In genomic region chr18:3455090-3455640, GRCh38 we compare ENCODE assay signal across 8 cellular contexts. TPM values are rescaled to one million over a fixed set of nuclear protein-coding genes. Genes with fewer than 3 reads are reported as not detected.
DNase-seq lines count a peak whose midpoint lies in the region; ATAC-seq and TF ChIP-seq lines count a peak whose summit lies in the region.

No MANE protein-coding gene starts in this region.

- H3K4me2 ChIP-seq in KMS-11: peak overlapping the region; percentile 61

- H2AFZ ChIP-seq in KMS-11 (ENCODE audit: low read depth): no peak overlapping the region

- intact Hi-C loops in A673 (cut with micrococcal nuclease; ENCODE audit: unreplicated experiment): loop anchor here (2.0 to 10.0 kb wide), 2 partner anchors 212 to 290 kb away; no protein-coding TSS in a partner anchor

- H3K4me3 ChIP-seq in A673 (ENCODE audit: low read depth, low read length, poor library complexity, severe bottlenecking) (peak overlapping the region; percentile 91), KMS-11 (IDR thresholded peaks at IDR 0.05; ENCODE audit: insufficient read depth, low read depth, low read length) (no peak overlapping the region), choroid plexus epithelial cell (ENCODE audit: low read depth, low read length) (peak overlapping the region; percentile 94), mucosa of stomach (ENCODE audit: low read length) (no peak overlapping the region)

- H3K9me3 ChIP-seq in A673 (ENCODE audit: low read depth, low read length, poor library complexity, severe bottlenecking): peaks cover 5% of the 10 kb centered on the region
- no peaks in the 10 kb centered on the region for H3K9me3 ChIP-seq in mucosa of stomach (ENCODE audit: control insufficient read depth, low read length)

- POLR2A ChIA-PET in A673 (lab: Charles Lee; ENCODE audit: low non-redundant PET): interaction anchor here (0.6 to 0.9 kb wide), 3 partner anchors 148 to 358 kb away, joined by 3 to 4 read pairs (median 3); no protein-coding TSS in a partner anchor

- DNase-seq in A673 (ENCODE audit: low spot score) (peak; percentile 56), choroid plexus epithelial cell (ENCODE audit: low read depth) (no peak), Ammon's horn (ENCODE audit: low spot score) (no peak), kidney glomerular epithelial cell (lab: John Stamatoyannopoulos, UW) (no peak)

- TF ChIP-seq CTCF in A673 (conservative IDR thresholded peaks at IDR 0.05; ENCODE audit: low read depth, low read length): no peak; the same call in 1 of the 2 replicates
- peak; percentile 51 for TF ChIP-seq CTCF in KMS-11 (conservative IDR thresholded peaks at IDR 0.05; ENCODE audit: low read depth, low read length)
- TF ChIP-seq CTCF in choroid plexus epithelial cell (conservative IDR thresholded peaks at IDR 0.05; ENCODE audit: low read depth, low read length): no peak

- H3K79me2 ChIP-seq in KMS-11 (ENCODE audit: insufficient read depth, low read depth): peaks cover 36% of the 10 kb centered on the region; the same call in 1 of the 2 replicates

- BruUV-seq in A673 (replicated peaks; lab: Mats Ljungman, UMichigan): no TSS peak

- H3K36me3 ChIP-seq in A673 (ENCODE audit: insufficient read depth, low read length, poor library complexity, severe bottlenecking) (peaks cover 44% of the 10 kb centered on the region), KMS-11 (ENCODE audit: insufficient read depth) (no peaks in the 10 kb centered on the region), mucosa of stomach (ENCODE audit: control insufficient read depth, insufficient read depth, low read length) (no peaks in the 10 kb centered on the region)

- H4K20me1 ChIP-seq in KMS-11 (ENCODE audit: insufficient read depth): no peaks in the 10 kb centered on the region

- no peak for ATAC-seq in GM19452 (IDR thresholded peaks at IDR 0.05; ENCODE audit: unreplicated experiment)
- no peak for ATAC-seq in GM19023 (IDR thresholded peaks at IDR 0.05; ENCODE audit: unreplicated experiment)

- CTCF ChIA-PET in A673 (lab: Charles Lee): interaction anchor here (1.1 to 1.7 kb wide), 2 partner anchors 27 to 210 kb away, joined by 3 to 4 read pairs; no protein-coding TSS in a partner anchor

- H3K27me3 ChIP-seq in A673 (replicated peaks; ENCODE audit: insufficient read depth, low read depth, low read length, poor library complexity) (no peaks in the 10 kb centered on the region), KMS-11 (ENCODE audit: insufficient read depth, low read depth) (no peaks in the 10 kb centered on the region), mucosa of stomach (ENCODE audit: control insufficient read depth, insufficient read depth, low read length) (no peaks in the 10 kb centered on the region)

- H3K4me1 ChIP-seq in A673 (ENCODE audit: insufficient read depth, low read length, poor library complexity, severe bottlenecking) (peaks cover 38% of the 10 kb centered on the region), KMS-11 (ENCODE audit: low read depth, poor library complexity, severe bottlenecking) (peaks cover 31% of the 10 kb centered on the region), mucosa of stomach (ENCODE audit: control insufficient read depth, insufficient read depth, low read length) (peaks cover 59% of the 10 kb centered on the region)

- H3K9ac ChIP-seq in KMS-11 (no peak overlapping the region), mucosa of stomach (ENCODE audit: low read length) (peak overlapping the region; percentile 100)

- peak overlapping the region; percentile 96 for H3K27ac ChIP-seq in A673 (ENCODE audit: low read depth, low read length, poor library complexity, severe bottlenecking)
- no peak overlapping the region for H3K27ac ChIP-seq in KMS-11

RNA-seq across cellular contexts. Expression of gene TGIF1, which starts 5.2 kb away (rescaled TPM):
- total RNA-seq in A673 (2021): 86.9 and 98.3 TPM in 2 replicates

Comparison
In these comparisons a context has a peak if more than half of its experiments do, and no peak if none do; other contexts are left out.
1. H3K4me3 ChIP-seq: peak in A673 (single experiment) and choroid plexus epithelial cell (single experiment); none in KMS-11 (single experiment) and mucosa of stomach (single experiment).